Comparison of ENCODE assay signal across 23 cellular contexts in genomic region chr3:60153221-60153999, GRCh38.
"Had no signal": no experiment of that assay in that cellular context is flagged by ENCODE, and none has a peak within 500 bp of the region (broad histone marks: within the 10 kb centered on the region; RNA-seq: fewer than 3 reads in every experiment).

No MANE protein-coding gene starts in this region.

- H3K27me3 ChIP-seq: dorsolateral prefrontal cortex, esophagus squamous epithelium, gastrocnemius medialis, heart right ventricle, left lung had no signal

- FAIRE-seq: colon, endothelial cell of umbilical vein, islet of Langerhans, keratinocyte had no signal

- DNase-seq: dermis blood vessel endothelial cell; dorsolateral prefrontal cortex; effector CD4-positive, alpha-beta T cell; effector memory CD4-positive, alpha-beta T cell; esophagus squamous epithelium; foreskin fibroblast; foreskin melanocyte; gastrocnemius medialis; glutamatergic neuron; head of caudate nucleus; heart right ventricle; hippocampal formation; left cardiac atrium; left lung; left ventricle myocardium superior; lower lobe of right lung; mesendoderm; mucosa of descending colon had no signal

- H3K9me3 ChIP-seq: esophagus squamous epithelium, gastrocnemius medialis, heart right ventricle, left lung, lower lobe of right lung, mucosa of descending colon had no signal

- H3K4me3 ChIP-seq: coronary artery, dorsolateral prefrontal cortex, esophagus squamous epithelium, gastrocnemius medialis, heart right ventricle, left lung, lower lobe of right lung, mucosa of descending colon had no signal

- H3K27ac ChIP-seq: coronary artery, dorsolateral prefrontal cortex, esophagus squamous epithelium, gastrocnemius medialis, heart right ventricle, left lung, lower lobe of right lung had no signal

- H3K4me1 ChIP-seq: esophagus squamous epithelium, gastrocnemius medialis, left lung, lower lobe of right lung had no signal

- ATAC-seq: gastrocnemius medialis, heart right ventricle, left cardiac atrium, left lung, left ventricle myocardium superior, lower lobe of right lung, mucosa of descending colon had no signal

- H3K36me3 ChIP-seq: esophagus squamous epithelium, gastrocnemius medialis, heart right ventricle, left lung, lower lobe of right lung had no signal
